9 cellular contexts compared by ENCODE assay signal in genomic region chr11:10317281-10317755, GRCh38. TPM values are rescaled to one million over a fixed set of nuclear protein-coding genes. Genes with fewer than 3 reads are reported as not detected.
DNase-seq lines count a peak whose midpoint lies in the region; ATAC-seq and TF ChIP-seq lines count a peak whose summit lies in the region.
"Had no signal": no experiment of that assay in that cellular context is flagged by ENCODE, and none has a peak within 500 bp of the region (broad histone marks: within the 10 kb centered on the region; RNA-seq: fewer than 3 reads in every experiment).

No MANE protein-coding gene starts in this region.

- no peaks in the 10 kb centered on the region for H3K9me3 ChIP-seq in thoracic aorta

- ATAC-seq in activated naive CD8-positive, alpha-beta T cell treated with anti-CD3 and anti-CD28 coated beads, Interleukin-2, amount 50 U/mL, for 24 hours, result peak; percentile 8
- ATAC-seq in HG03354 (IDR thresholded peaks at IDR 0.05; ENCODE audit: poor library complexity, severe bottlenecking, unreplicated experiment), result peak; percentile 18
- ATAC-seq in thoracic aorta (ENCODE audit: insufficient number of reproducible peaks, low FRiP score, low read depth), result no peak
- no peak for ATAC-seq in HG03108 (IDR thresholded peaks at IDR 0.05; ENCODE audit: unreplicated experiment)

- H3K4me3 Mint-ChIP-seq in activated naive CD8-positive, alpha-beta T cell treated with anti-CD3 and anti-CD28 coated beads, Interleukin-2, amount 50 U/mL, for 24 hours, result no peak overlapping the region
- H3K4me3 Mint-ChIP-seq in activated naive CD8-positive, alpha-beta T cell treated with anti-CD3 and anti-CD28 coated beads for 36 hours, result no peak overlapping the region

- peaks cover 6% of the 10 kb centered on the region for H3K27me3 Mint-ChIP-seq in activated naive CD8-positive, alpha-beta T cell treated with anti-CD3 and anti-CD28 coated beads, Interleukin-2, amount 50 U/mL, for 24 hours
- peaks cover 34% of the 10 kb centered on the region for H3K27me3 Mint-ChIP-seq in activated naive CD8-positive, alpha-beta T cell treated with anti-CD3 and anti-CD28 coated beads for 36 hours

- no peaks in the 10 kb centered on the region for H3K9me3 Mint-ChIP-seq in activated naive CD8-positive, alpha-beta T cell treated with anti-CD3 and anti-CD28 coated beads, Interleukin-2, amount 50 U/mL, for 24 hours
- no peaks in the 10 kb centered on the region for H3K9me3 Mint-ChIP-seq in activated naive CD8-positive, alpha-beta T cell treated with anti-CD3 and anti-CD28 coated beads for 36 hours

- no peak for TF ChIP-seq CTCF in thoracic aorta (IDR thresholded peaks at IDR 0.05)

- no peak overlapping the region for H3K4me3 ChIP-seq in thoracic aorta

- H3K27me3 ChIP-seq in thoracic aorta (replicated peaks; ENCODE audit: insufficient read depth), result no peaks in the 10 kb centered on the region

- peak overlapping the region; percentile 25 to 39 for H3K27ac ChIP-seq in thoracic aorta

- H3K27ac Mint-ChIP-seq in activated naive CD8-positive, alpha-beta T cell treated with anti-CD3 and anti-CD28 coated beads, Interleukin-2, amount 50 U/mL, for 24 hours, result no peak overlapping the region
- H3K27ac Mint-ChIP-seq in activated naive CD8-positive, alpha-beta T cell treated with anti-CD3 and anti-CD28 coated beads for 36 hours, result no peak overlapping the region

- H3K4me1 ChIP-seq in thoracic aorta (ENCODE audit: control insufficient read depth in 1 of 2, low read depth in 2 of 2), result peaks cover 7 to 37% of the 10 kb centered on the region in 2 donors

- peaks cover 18% of the 10 kb centered on the region for H3K4me1 Mint-ChIP-seq in activated naive CD8-positive, alpha-beta T cell treated with anti-CD3 and anti-CD28 coated beads, Interleukin-2, amount 50 U/mL, for 24 hours
- H3K4me1 Mint-ChIP-seq in activated naive CD8-positive, alpha-beta T cell treated with anti-CD3 and anti-CD28 coated beads for 36 hours, result peaks cover 20% of the 10 kb centered on the region

- H3K36me3 ChIP-seq in thoracic aorta, result no peaks in the 10 kb centered on the region

- no peak for DNase-seq in activated naive CD8-positive, alpha-beta T cell treated with anti-CD3 and anti-CD28 coated beads, Interleukin-2, amount 50 U/mL, for 24 hours
- DNase-seq in activated naive CD8-positive, alpha-beta T cell treated with anti-CD3 and anti-CD28 coated beads for 36 hours, result no peak
- DNase-seq in cerebellar cortex (ENCODE audit: low spot score) (peak; percentile 60), thoracic aorta (ENCODE audit: low spot score) (no peak), glomerular visceral epithelial cell (ENCODE audit: extremely low spot score) (no peak), Kasumi-1 (lab: John Stamatoyannopoulos, UW) (no peak)
- DNase-seq: SIG-M5 had no signal

- H3K36me3 Mint-ChIP-seq in activated naive CD8-positive, alpha-beta T cell treated with anti-CD3 and anti-CD28 coated beads, Interleukin-2, amount 50 U/mL, for 24 hours (ENCODE audit: low read depth), result no peaks in the 10 kb centered on the region
- H3K36me3 Mint-ChIP-seq in activated naive CD8-positive, alpha-beta T cell treated with anti-CD3 and anti-CD28 coated beads for 36 hours, result no peaks in the 10 kb centered on the region

RNA-seq across cellular contexts. Expression of gene ADM, which starts 12.4 kb away (rescaled TPM):
- 1 to 10 TPM; 1.5 to 2.1 TPM for total RNA-seq in activated naive CD8-positive, alpha-beta T cell treated with anti-CD3 and anti-CD28 coated beads for 36 hours
- 100 to 1,000 TPM in 1 of 2 donors, 10 to 100 TPM in 1; 50.0 to 193 TPM for total RNA-seq in thoracic aorta

RNA-seq across cellular contexts. Expression of gene SBF2, which starts 23.3 kb away (rescaled TPM):
- 1 to 10 TPM; 6.0 to 6.1 TPM for total RNA-seq in activated naive CD8-positive, alpha-beta T cell treated with anti-CD3 and anti-CD28 coated beads for 36 hours
- total RNA-seq in thoracic aorta, result 10 to 100 TPM; 53.8 to 60.8 TPM

Comparison
In these comparisons a context has a peak if more than half of its experiments do, and no peak if none do; other contexts are left out.
1. ATAC-seq: peak in activated naive CD8-positive, alpha-beta T cell treated with anti-CD3 and anti-CD28 coated beads, Interleukin-2, amount 50 U/mL, for 24 hours (single experiment) and HG03354 (single experiment); none in thoracic aorta (single experiment) and HG03108 (single experiment).
2. RNA of gene ADM, which starts 12.4 kb away (total RNA-seq): 50.0 to 193 TPM in thoracic aorta; 1.5 to 2.1 TPM in activated naive CD8-positive, alpha-beta T cell treated with anti-CD3 and anti-CD28 coated beads for 36 hours; every median in the first group is over 10 times any median in the second.
3. RNA of gene SBF2, which starts 23.3 kb away (total RNA-seq): 53.8 to 60.8 TPM in thoracic aorta; 6.0 to 6.1 TPM in activated naive CD8-positive, alpha-beta T cell treated with anti-CD3 and anti-CD28 coated beads for 36 hours; every median in the first group is over 4 times any median in the second.